8 cellular contexts compared by ENCODE assay signal in genomic region chr1:201481761-201482493, GRCh38. TPM values are rescaled to one million over a fixed set of nuclear protein-coding genes. Genes with fewer than 3 reads are reported as not detected.
A peak's percentile ranks its signal among the peaks of the same experiment; 100 is the strongest.
DNase-seq lines count a peak whose midpoint lies in the region; ATAC-seq and TF ChIP-seq lines count a peak whose summit lies in the region.

No MANE protein-coding gene starts in this region.

- no peaks in the 10 kb centered on the region for H3K9me3 Mint-ChIP-seq in endothelial cell (ENCODE audit: unreplicated experiment)

- DNase-seq in CMK (ENCODE audit: low read depth) = peak; percentile 62
- peak; percentile 73 to 86 for DNase-seq in NOMO-1 (lab: John Stamatoyannopoulos, UW; ENCODE audit: unreplicated experiment in 2 of 2)
- peak; percentile 40 for DNase-seq in activated CD8-positive, alpha-beta memory T cell treated with anti-CD3 and anti-CD28 coated beads, Interleukin-2, amount 50 U/mL, for 1 hour (ENCODE audit: extremely low read depth)
- DNase-seq in endothelial cell (ENCODE audit: low spot score) = peak; percentile 92
- DNase-seq in midbrain (lab: John Stamatoyannopoulos, UW) = peak; percentile 84
- peak; percentile 59 to 68 for DNase-seq in stimulated activated CD8-positive, alpha-beta memory T cell treated with anti-CD3 and anti-CD28 coated beads, Interleukin-2, amount 100 ng/mL, for 1 hour (ENCODE audit: low read depth in 2 of 2)

- peaks cover 5% of the 10 kb centered on the region for H3K36me3 Mint-ChIP-seq in endothelial cell (ENCODE audit: low read depth, unreplicated experiment)

- ATAC-seq in GM19463 (IDR thresholded peaks at IDR 0.05; ENCODE audit: unreplicated experiment) (peak; percentile 61), HG03571 (IDR thresholded peaks at IDR 0.05; ENCODE audit: unreplicated experiment) (peak; percentile 74)

- TF ChIP-seq CTCF in endothelial cell (IDR thresholded peaks at IDR 0.05; ENCODE audit: unreplicated experiment) = peak; percentile 91

- H3K27ac Mint-ChIP-seq in endothelial cell (ENCODE audit: unreplicated experiment) = no peak overlapping the region

- H3K27me3 Mint-ChIP-seq in endothelial cell (ENCODE audit: unreplicated experiment) = peaks cover 10% of the 10 kb centered on the region

- H3K4me3 Mint-ChIP-seq in endothelial cell (ENCODE audit: unreplicated experiment) = no peak overlapping the region

- peaks cover 33% of the 10 kb centered on the region for H3K4me1 Mint-ChIP-seq in endothelial cell (ENCODE audit: unreplicated experiment)

RNA-seq across cellular contexts. Expression of gene PHLDA3, which starts 12.9 kb away (rescaled TPM):
- total RNA-seq in endothelial cell (ENCODE audit: unreplicated experiment) = 25.0 TPM

RNA-seq across cellular contexts. Expression of gene CSRP1, which starts 25.0 kb away (rescaled TPM):
- total RNA-seq in endothelial cell (ENCODE audit: unreplicated experiment) = 111 TPM

RNA-seq across cellular contexts. Expression of gene NAV1, which starts 57.0 kb away (rescaled TPM):
- 101 TPM for total RNA-seq in endothelial cell (ENCODE audit: unreplicated experiment)

Comparison
In these comparisons a context has a peak if more than half of its experiments do, and no peak if none do; other contexts are left out.
1. Peak in every context shown above with its lines: DNase-seq and ATAC-seq.
2. DNase-seq: peak in every context shown above with its lines; median percentile 92 in endothelial cell; 84 in midbrain; 80 in NOMO-1; 64 in stimulated activated CD8-positive, alpha-beta memory T cell treated with anti-CD3 and anti-CD28 coated beads, Interleukin-2, amount 100 ng/mL, for 1 hour; 62 in CMK; 40 in activated CD8-positive, alpha-beta memory T cell treated with anti-CD3 and anti-CD28 coated beads, Interleukin-2, amount 50 U/mL, for 1 hour.